In the genomic region with DNA sequence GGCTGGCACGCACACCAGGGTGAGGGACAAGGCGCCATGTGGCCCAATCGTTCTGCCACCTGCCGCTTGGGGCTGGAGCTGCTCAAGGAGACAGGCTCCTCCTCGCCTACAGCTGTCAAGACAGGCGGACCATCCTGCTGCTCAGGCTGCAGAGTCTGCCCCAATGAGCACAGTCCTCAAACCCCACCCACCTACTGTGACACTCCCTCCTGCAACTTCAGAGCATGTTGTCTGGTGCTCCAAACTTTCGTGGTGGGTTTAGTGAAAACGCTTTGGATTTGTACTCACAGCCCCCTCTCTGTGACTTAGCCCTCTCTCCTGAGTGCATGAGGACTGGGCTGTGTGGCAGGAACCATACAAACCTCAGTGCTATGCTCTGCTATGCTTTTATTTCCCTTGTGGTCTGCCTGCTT, we compare ENCODE assay signal across 12 cellular contexts. TPM values are rescaled to one million over a fixed set of nuclear protein-coding genes. Genes with fewer than 3 reads are reported as not detected.
DNase-seq lines count a peak whose midpoint lies in the region; ATAC-seq, FAIRE-seq and TF ChIP-seq lines count a peak whose summit lies in the region.
"Had no signal": no experiment of that assay in that cellular context is flagged by ENCODE, and none has a peak within 500 bp of the region (broad histone marks: within the 10 kb centered on the region; RNA-seq: fewer than 3 reads in every experiment).

No MANE protein-coding gene starts in this region.

- in situ Hi-C loops in HepG2 (cut with HindIII; ENCODE audit: extremely low pct_ligation_motif_present, low pct_unique_long_range_greater_than_20kb) (loop anchor here (5.0 kb wide), 1 partner anchor 129 kb away; no protein-coding TSS in a partner anchor), brain microvascular endothelial cell (cut with HindIII; ENCODE audit: low pct_ligation_motif_present, low sequenced_read_pairs) (no loop called here)

- H3K4me2 ChIP-seq in HepG2 (ENCODE audit: low read depth, low read length): no peak overlapping the region

- no peak for TF ChIP-seq EP300 in HepG2 (IDR thresholded peaks at IDR 0.05; ENCODE audit: low read depth in 2 of 2, low read length in 2 of 2)
- TF ChIP-seq EP300 in HepG2 (CRISPR knock-in tag; IDR thresholded peaks at IDR 0.05; ENCODE audit: borderline replicate concordance): no peak

- BruUV-seq in HepG2 (replicated peaks; lab: Mats Ljungman, UMichigan): no TSS peak

- H3K4me1 ChIP-seq in HepG2 (ENCODE audit: insufficient read depth, low read length): peaks cover 27% of the 10 kb centered on the region
- peaks cover 0 to 26% (median 10%) of the 10 kb centered on the region in 4 donors for H3K4me1 ChIP-seq in right lobe of liver
- H3K4me1 ChIP-seq in testis: peaks cover 4% of the 10 kb centered on the region

- H3K9ac ChIP-seq in HepG2 (ENCODE audit: insufficient read depth, low read depth, low read length): no peak overlapping the region

- H2AFZ ChIP-seq in HepG2 (ENCODE audit: low read length): no peak overlapping the region

- FAIRE-seq in HepG2 (lab: Jason Lieb, UNC): no peak

- no peaks in the 10 kb centered on the region for H3K79me2 ChIP-seq in HepG2 (ENCODE audit: insufficient read depth, low read length)

- no peaks in the 10 kb centered on the region for H4K20me1 ChIP-seq in HepG2 (ENCODE audit: insufficient read depth, low read length)

- H3K27ac ChIP-seq in HepG2 (ENCODE audit: extremely low read length, insufficient read depth, low read length) (no peak overlapping the region), right lobe of liver (no peak overlapping the region), testis (no peak overlapping the region), brain microvascular endothelial cell (no peak overlapping the region)

- H3K36me3 ChIP-seq in HepG2 (replicated peaks in 1 of 2; ENCODE audit: control insufficient read depth in 1 of 2, insufficient read depth in 2 of 2, low read length in 2 of 2) (no peaks in the 10 kb centered on the region), right lobe of liver (no peaks in the 10 kb centered on the region), testis (ENCODE audit: low read depth, missing control alignments) (no peaks in the 10 kb centered on the region), brain microvascular endothelial cell (replicated peaks) (no peaks in the 10 kb centered on the region)

- 38% methylated on average over 8 of the region's 8 CpGs for WGBS in HepG2 (ENCODE audit: low lambda C conversion rate)
- WGBS in right lobe of liver (ENCODE audit: insufficient coverage, low coverage, low lambda C conversion rate, missing lambda C conversion rate): no CpG with 5 or more reads among the region's 8 CpGs
- WGBS in testis, 2 donors: 75 to 84% methylated on average over 4 to 8 of the region's 8 CpGs

- CTCF ChIA-PET in HepG2 (lab: Yijun Ruan, JAX; ENCODE audit: low intra/inter-chr PET ratio, low total read pairs): no interaction called here

- DNase-seq in HepG2 (ENCODE audit: low spot score) (no peak), right lobe of liver (no peak), NCI-H524 treated with DMSO at 0.1 percent for 48 hours (lab: John Stamatoyannopoulos, UW) (peak; percentile 81), erythroblast (lab: John Stamatoyannopoulos, UW) (peak; percentile 33 to 50), testis (peak; percentile 26), brain microvascular endothelial cell (no peak)
- DNase-seq: left cardiac atrium, NCI-H1092, substantia nigra had no signal

- TF ChIP-seq RAD21 in HepG2 (CRISPR knock-in tag; IDR thresholded peaks at IDR 0.05): no peak

- TF ChIP-seq CTCF in HepG2 (CRISPR knock-in tag; IDR thresholded peaks at IDR 0.05): no peak
- no peak for TF ChIP-seq CTCF in right lobe of liver (IDR thresholded peaks at IDR 0.05)
- no peak for TF ChIP-seq CTCF in testis (IDR thresholded peaks at IDR 0.05)
- TF ChIP-seq CTCF in brain microvascular endothelial cell (IDR thresholded peaks at IDR 0.05; ENCODE audit: low read depth, low read length, missing control alignments): no peak

- H3K4me3 ChIP-seq in HepG2 (replicated peaks in 1 of 3; ENCODE audit: insufficient read depth in 1 of 3, low read depth in 2 of 3, low read length in 3 of 3) (no peak overlapping the region), right lobe of liver (no peak overlapping the region), testis (no peak overlapping the region), brain microvascular endothelial cell (ENCODE audit: low read depth, low read length) (no peak overlapping the region)

- H3K27me3 ChIP-seq in HepG2 (ENCODE audit: control insufficient read depth in 1 of 2, insufficient read depth in 2 of 2, low read length in 2 of 2): peaks cover 12 to 49% of the 10 kb centered on the region in 2 experiments; a peak in 4 of 5 replicates
- H3K27me3 ChIP-seq in right lobe of liver: no peaks in the 10 kb centered on the region
- H3K27me3 ChIP-seq in testis: no peaks in the 10 kb centered on the region
- no peaks in the 10 kb centered on the region for H3K27me3 ChIP-seq in brain microvascular endothelial cell (replicated peaks)

- no peak for ATAC-seq in HepG2
- no peak for ATAC-seq in right lobe of liver
- ATAC-seq in GM18520 (IDR thresholded peaks at IDR 0.05; ENCODE audit: unreplicated experiment): no peak
- no peak for ATAC-seq in HG03097 (IDR thresholded peaks at IDR 0.05; ENCODE audit: low FRiP score, unreplicated experiment)
- ATAC-seq: Right ventricle myocardium inferior had no signal

- H3K9me3 ChIP-seq in HepG2 (ENCODE audit: low read length) (no peaks in the 10 kb centered on the region), right lobe of liver (no peaks in the 10 kb centered on the region), testis (no peaks in the 10 kb centered on the region)

- TF ChIP-seq POLR2A in HepG2 (IDR thresholded peaks at IDR 0.05; ENCODE audit: insufficient read depth in 1 of 2, low read depth in 2 of 2, low read length in 2 of 2) (no peak), right lobe of liver (IDR thresholded peaks at IDR 0.05) (no peak), erythroblast (IDR thresholded peaks at IDR 0.05; ENCODE audit: low read length) (no peak), testis (IDR thresholded peaks at IDR 0.05) (no peak)

- intact Hi-C loops in HepG2 (cut with micrococcal nuclease; ENCODE audit: unreplicated experiment): no loop called here
- intact Hi-C loops in right lobe of liver (cut with DNase I): no loop called here
- intact Hi-C loops in testis (cut with DNase I; ENCODE audit: low total_unique reads): loop anchor here (5.0 kb wide), 1 partner anchor 134 kb away; no protein-coding TSS in a partner anchor

- POLR2A ChIA-PET in HepG2 (lab: Yijun Ruan, JAX): no interaction called here

RNA-seq across cellular contexts. Expression of a gene that starts 23.2 kb away (rescaled TPM):
- 11.8 and 21.2 TPM in 2 replicates for total RNA-seq in HepG2 (2016; rRNA removed; fragmentation: Illumina TruSeq; extraction: Trizol)
- 3.5 and 3.7 TPM in 2 replicates for total RNA-seq in HepG2 (2016; cell fraction: cytosol; rRNA removed; fragmentation: Illumina TruSeq; extraction: Trizol; ENCODE audit: low read depth)
- total RNA-seq in HepG2 (2016; cell fraction: insoluble cytoplasmic fraction; rRNA removed; fragmentation: Illumina TruSeq; extraction: Trizol): 9.9 and 20.3 TPM in 2 replicates
- total RNA-seq in HepG2 (2016; cell fraction: membrane; rRNA removed; fragmentation: Illumina TruSeq; extraction: Trizol): 14.2 and 15.5 TPM in 2 replicates
- total RNA-seq in HepG2 (2016; cell fraction: nucleus; rRNA removed; fragmentation: Illumina TruSeq; extraction: Trizol): 19.3 and 24.0 TPM in 2 replicates
- 15.2 and 19.2 TPM in 2 replicates for polyA plus RNA-seq in HepG2 (2011; rRNA removed)
- polyA plus RNA-seq in HepG2 (2011; cell fraction: cytosol; rRNA removed): 16.7 and 16.8 TPM in 2 replicates
- polyA plus RNA-seq in HepG2 (2011; cell fraction: nucleus; rRNA removed): 12.0 and 12.7 TPM in 2 replicates
- polyA plus RNA-seq in HepG2 (2012): 7.1 and 9.5 TPM in 2 replicates
- 2.7 and 3.6 TPM in 2 replicates for polyA plus RNA-seq in HepG2 (2016; cell fraction: cytosol; fragmentation: Illumina TruSeq; extraction: Trizol; ENCODE audit: low read depth)
- polyA plus RNA-seq in HepG2 (2016; cell fraction: insoluble cytoplasmic fraction; fragmentation: Illumina TruSeq; extraction: Trizol; ENCODE audit: low read depth): 7.6 and 11.6 TPM in 2 replicates
- polyA plus RNA-seq in HepG2 (2016; cell fraction: membrane; fragmentation: Illumina TruSeq; extraction: Trizol; ENCODE audit: low read depth): 8.6 and 8.7 TPM in 2 replicates
- polyA plus RNA-seq in HepG2 (2016; cell fraction: nucleus; fragmentation: Illumina TruSeq; extraction: Trizol; ENCODE audit: insufficient read depth, low read depth): 26.2 and 26.3 TPM in 2 replicates
- 75.6 and 115 TPM in 2 replicates for polyA minus RNA-seq in HepG2 (2011; rRNA and poly(A)+ RNA removed; ENCODE audit: low replicate concordance)
- 19.2 and 22.7 TPM in 2 replicates for polyA minus RNA-seq in HepG2 (2011; cell fraction: cytosol; rRNA and poly(A)+ RNA removed)
- 13.9 and 16.2 TPM in 2 replicates for polyA minus RNA-seq in HepG2 (2011; cell fraction: nucleus; rRNA and poly(A)+ RNA removed)
- 10 to 100 TPM; 14.2 to 73.9 (median 27.2) TPM for total RNA-seq in right lobe of liver
- total RNA-seq in testis: 10 to 100 TPM; 40.4 to 42.5 TPM
- polyA plus RNA-seq in testis (ENCODE audit: insufficient read depth, low read depth, low replicate concordance): 15.5 TPM

RNA-seq across cellular contexts. Expression of a gene that starts 45.0 kb away (rescaled TPM):
- total RNA-seq in HepG2 (2016; rRNA removed; fragmentation: Illumina TruSeq; extraction: Trizol) (38.5 and 45.8 TPM in 2 replicates), right lobe of liver (1 to 10 TPM in 1 of 6 experiments, under 1 TPM in 4, not detected in 1; 0.18 to 1.3 (median 0.56) TPM), testis (1 to 10 TPM; 2.8 to 5.0 TPM)
- total RNA-seq in HepG2 (2016; cell fraction: cytosol; rRNA removed; fragmentation: Illumina TruSeq; extraction: Trizol; ENCODE audit: low read depth): 27.1 and 37.2 TPM in 2 replicates
- 39.2 and 39.7 TPM in 2 replicates for total RNA-seq in HepG2 (2016; cell fraction: insoluble cytoplasmic fraction; rRNA removed; fragmentation: Illumina TruSeq; extraction: Trizol)
- 50.6 and 55.2 TPM in 2 replicates for total RNA-seq in HepG2 (2016; cell fraction: membrane; rRNA removed; fragmentation: Illumina TruSeq; extraction: Trizol)
- total RNA-seq in HepG2 (2016; cell fraction: nucleus; rRNA removed; fragmentation: Illumina TruSeq; extraction: Trizol): 16.6 and 16.9 TPM in 2 replicates
- polyA plus RNA-seq in HepG2 (2011; rRNA removed) (19.6 and 28.5 TPM in 2 replicates), testis (ENCODE audit: insufficient read depth, low read depth, low replicate concordance) (5.8 TPM)
- 18.7 and 25.1 TPM in 2 replicates for polyA plus RNA-seq in HepG2 (2011; cell fraction: cytosol; rRNA removed)
- polyA plus RNA-seq in HepG2 (2011; cell fraction: nucleus; rRNA removed): 8.8 and 11.8 TPM in 2 replicates
- polyA plus RNA-seq in HepG2 (2012): 10.6 and 18.8 TPM in 2 replicates
- polyA plus RNA-seq in HepG2 (2016; cell fraction: cytosol; fragmentation: Illumina TruSeq; extraction: Trizol; ENCODE audit: low read depth): 28.0 and 40.7 TPM in 2 replicates
- 52.5 and 56.7 TPM in 2 replicates for polyA plus RNA-seq in HepG2 (2016; cell fraction: insoluble cytoplasmic fraction; fragmentation: Illumina TruSeq; extraction: Trizol; ENCODE audit: low read depth)
- 39.4 and 51.0 TPM in 2 replicates for polyA plus RNA-seq in HepG2 (2016; cell fraction: membrane; fragmentation: Illumina TruSeq; extraction: Trizol; ENCODE audit: low read depth)
- 36.5 and 39.2 TPM in 2 replicates for polyA plus RNA-seq in HepG2 (2016; cell fraction: nucleus; fragmentation: Illumina TruSeq; extraction: Trizol; ENCODE audit: insufficient read depth, low read depth)
- polyA minus RNA-seq in HepG2 (2011; rRNA and poly(A)+ RNA removed; ENCODE audit: low replicate concordance): 18.6 and 61.4 TPM in 2 replicates
- polyA minus RNA-seq in HepG2 (2011; cell fraction: cytosol; rRNA and poly(A)+ RNA removed): 6.7 and 8.0 TPM in 2 replicates
- polyA minus RNA-seq in HepG2 (2011; cell fraction: nucleus; rRNA and poly(A)+ RNA removed): 9.1 and 11.3 TPM in 2 replicates

RNA-seq across cellular contexts. Expression of a gene that starts 48.4 kb away (rescaled TPM):
- total RNA-seq in HepG2 (2016; rRNA removed; fragmentation: Illumina TruSeq; extraction: Trizol) (not detected in 2 replicates), right lobe of liver (under 1 TPM; 0.18 to 0.43 (median 0.33) TPM), testis (1 to 10 TPM; 1.0 to 2.5 TPM)
- total RNA-seq in HepG2 (2016; cell fraction: cytosol; rRNA removed; fragmentation: Illumina TruSeq; extraction: Trizol; ENCODE audit: low read depth): not detected in 2 replicates
- total RNA-seq in HepG2 (2016; cell fraction: insoluble cytoplasmic fraction; rRNA removed; fragmentation: Illumina TruSeq; extraction: Trizol): not detected in 2 replicates
- total RNA-seq in HepG2 (2016; cell fraction: membrane; rRNA removed; fragmentation: Illumina TruSeq; extraction: Trizol): not detected in 2 replicates
- total RNA-seq in HepG2 (2016; cell fraction: nucleus; rRNA removed; fragmentation: Illumina TruSeq; extraction: Trizol): not detected in 2 replicates
- polyA plus RNA-seq in HepG2 (2011; rRNA removed) (0.03 TPM in 1 of 2 replicates, not detected in the other), testis (ENCODE audit: insufficient read depth, low read depth, low replicate concordance) (1.5 TPM)
- not detected in 2 replicates for polyA plus RNA-seq in HepG2 (2011; cell fraction: cytosol; rRNA removed)
- not detected in 2 replicates for polyA plus RNA-seq in HepG2 (2011; cell fraction: nucleus; rRNA removed)
- polyA plus RNA-seq in HepG2 (2012): not detected in 2 replicates
- not detected in 2 replicates for polyA plus RNA-seq in HepG2 (2016; cell fraction: cytosol; fragmentation: Illumina TruSeq; extraction: Trizol; ENCODE audit: low read depth)
- polyA plus RNA-seq in HepG2 (2016; cell fraction: insoluble cytoplasmic fraction; fragmentation: Illumina TruSeq; extraction: Trizol; ENCODE audit: low read depth): not detected in 2 replicates
- polyA plus RNA-seq in HepG2 (2016; cell fraction: membrane; fragmentation: Illumina TruSeq; extraction: Trizol; ENCODE audit: low read depth): not detected in 2 replicates
- polyA plus RNA-seq in HepG2 (2016; cell fraction: nucleus; fragmentation: Illumina TruSeq; extraction: Trizol; ENCODE audit: insufficient read depth, low read depth): not detected in 2 replicates
- 3.7 TPM in 1 of 2 replicates, not detected in the other for polyA minus RNA-seq in HepG2 (2011; rRNA and poly(A)+ RNA removed; ENCODE audit: low replicate concordance)
- polyA minus RNA-seq in HepG2 (2011; cell fraction: cytosol; rRNA and poly(A)+ RNA removed): not detected in 2 replicates
- not detected in 2 replicates for polyA minus RNA-seq in HepG2 (2011; cell fraction: nucleus; rRNA and poly(A)+ RNA removed)

Comparison
In these comparisons a context has a peak if more than half of its experiments do, and no peak if none do; other contexts are left out.
1. DNase-seq: peak in NCI-H524 treated with DMSO at 0.1 percent for 48 hours (single experiment), erythroblast (2 of 2) and testis (single experiment); none in HepG2 (single experiment), right lobe of liver (0 of 3) and brain microvascular endothelial cell (single experiment).